Comparison of ENCODE assay signal across 1 cellular context in the genomic region with DNA sequence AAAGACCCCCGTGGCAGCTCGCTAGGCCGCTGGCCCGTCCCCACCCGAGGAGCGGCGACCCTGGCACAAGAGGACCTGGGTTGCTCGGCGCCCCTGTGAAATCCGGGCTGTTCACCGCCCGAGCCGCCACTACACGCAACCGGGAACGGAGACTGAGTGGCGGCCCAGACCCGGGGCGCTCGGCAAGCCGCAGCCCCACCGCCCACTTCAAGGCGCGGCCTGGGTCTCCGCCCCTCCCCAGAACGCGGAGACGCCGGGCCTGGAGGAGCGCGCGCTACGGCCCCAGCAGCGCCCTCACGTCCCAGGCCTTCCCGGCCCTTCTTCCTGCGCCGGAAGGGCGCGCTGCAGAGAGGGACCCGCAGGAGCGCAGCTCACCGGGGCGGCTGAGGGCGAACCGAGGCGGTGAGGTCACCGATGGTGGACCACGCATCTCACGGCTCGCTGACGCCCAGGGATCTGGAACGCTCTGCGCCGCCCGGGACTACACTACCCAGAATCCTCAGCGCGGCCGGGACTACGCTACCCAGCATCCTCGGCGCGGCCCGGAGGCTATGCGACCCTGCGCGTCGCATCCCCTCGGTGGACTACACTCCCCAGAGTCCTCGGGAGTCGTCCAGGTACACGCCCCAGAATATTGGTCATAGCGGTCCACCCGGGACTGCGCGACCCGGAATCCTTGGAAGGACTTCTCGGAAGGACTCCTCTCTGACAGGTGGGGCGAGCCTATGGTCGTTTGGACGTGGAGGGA.
TF ChIP-seq lines count a peak whose summit lies in the region.

ZNF337 (minus strand) TSS at position 470 of the 748 bp plus-strand sequence. CDS start 10,436 bp downstream, outside the sequence.

TF ChIP-seq in HepG2, 621 proteins besides CTCF, POLR2A, EP300 and RAD21 (continued from another document and continues in another):
- TF ChIP-seq SCMH1 (CRISPR knock-in tag; IDR thresholded peaks at IDR 0.05; ENCODE audit: borderline replicate concordance): no peak
- TF ChIP-seq, protein P1, sequence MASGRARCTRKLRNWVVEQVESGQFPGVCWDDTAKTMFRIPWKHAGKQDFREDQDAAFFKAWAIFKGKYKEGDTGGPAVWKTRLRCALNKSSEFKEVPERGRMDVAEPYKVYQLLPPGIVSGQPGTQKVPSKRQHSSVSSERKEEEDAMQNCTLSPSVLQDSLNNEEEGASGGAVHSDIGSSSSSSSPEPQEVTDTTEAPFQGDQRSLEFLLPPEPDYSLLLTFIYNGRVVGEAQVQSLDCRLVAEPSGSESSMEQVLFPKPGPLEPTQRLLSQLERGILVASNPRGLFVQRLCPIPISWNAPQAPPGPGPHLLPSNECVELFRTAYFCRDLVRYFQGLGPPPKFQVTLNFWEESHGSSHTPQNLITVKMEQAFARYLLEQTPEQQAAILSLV (CRISPR knock-in tag; IDR thresholded peaks at IDR 0.05; ENCODE audit: borderline replicate concordance): peak; percentile 100
- no peak for TF ChIP-seq MBD4 (IDR thresholded peaks at IDR 0.05; ENCODE audit: borderline replicate concordance, low read length)
- TF ChIP-seq, protein P2, sequence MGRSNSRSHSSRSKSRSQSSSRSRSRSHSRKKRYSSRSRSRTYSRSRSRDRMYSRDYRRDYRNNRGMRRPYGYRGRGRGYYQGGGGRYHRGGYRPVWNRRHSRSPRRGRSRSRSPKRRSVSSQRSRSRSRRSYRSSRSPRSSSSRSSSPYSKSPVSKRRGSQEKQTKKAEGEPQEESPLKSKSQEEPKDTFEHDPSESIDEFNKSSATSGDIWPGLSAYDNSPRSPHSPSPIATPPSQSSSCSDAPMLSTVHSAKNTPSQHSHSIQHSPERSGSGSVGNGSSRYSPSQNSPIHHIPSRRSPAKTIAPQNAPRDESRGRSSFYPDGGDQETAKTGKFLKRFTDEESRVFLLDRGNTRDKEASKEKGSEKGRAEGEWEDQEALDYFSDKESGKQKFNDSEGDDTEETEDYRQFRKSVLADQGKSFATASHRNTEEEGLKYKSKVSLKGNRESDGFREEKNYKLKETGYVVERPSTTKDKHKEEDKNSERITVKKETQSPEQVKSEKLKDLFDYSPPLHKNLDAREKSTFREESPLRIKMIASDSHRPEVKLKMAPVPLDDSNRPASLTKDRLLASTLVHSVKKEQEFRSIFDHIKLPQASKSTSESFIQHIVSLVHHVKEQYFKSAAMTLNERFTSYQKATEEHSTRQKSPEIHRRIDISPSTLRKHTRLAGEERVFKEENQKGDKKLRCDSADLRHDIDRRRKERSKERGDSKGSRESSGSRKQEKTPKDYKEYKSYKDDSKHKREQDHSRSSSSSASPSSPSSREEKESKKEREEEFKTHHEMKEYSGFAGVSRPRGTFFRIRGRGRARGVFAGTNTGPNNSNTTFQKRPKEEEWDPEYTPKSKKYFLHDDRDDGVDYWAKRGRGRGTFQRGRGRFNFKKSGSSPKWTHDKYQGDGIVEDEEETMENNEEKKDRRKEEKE (IDR thresholded peaks at IDR 0.05): no peak
- TF ChIP-seq RFX5 (IDR thresholded peaks at IDR 0.05; ENCODE audit: low read depth, low read length): peak; percentile 49; the same call in 1 of the 2 replicates
- no peak; the same call in 1 of the 2 replicates for TF ChIP-seq KIAA2018 (CRISPR knock-in tag; IDR thresholded peaks at IDR 0.05; ENCODE audit: borderline replicate concordance)
- TF ChIP-seq ZNF713 (CRISPR knock-in tag; IDR thresholded peaks at IDR 0.05): peak; percentile 97; the same call in 1 of the 2 replicates
- peak; percentile 47; the same call in 1 of the 2 replicates for TF ChIP-seq ZNF232 (CRISPR knock-in tag; IDR thresholded peaks at IDR 0.05; ENCODE audit: borderline replicate concordance)
- TF ChIP-seq, protein P3, sequence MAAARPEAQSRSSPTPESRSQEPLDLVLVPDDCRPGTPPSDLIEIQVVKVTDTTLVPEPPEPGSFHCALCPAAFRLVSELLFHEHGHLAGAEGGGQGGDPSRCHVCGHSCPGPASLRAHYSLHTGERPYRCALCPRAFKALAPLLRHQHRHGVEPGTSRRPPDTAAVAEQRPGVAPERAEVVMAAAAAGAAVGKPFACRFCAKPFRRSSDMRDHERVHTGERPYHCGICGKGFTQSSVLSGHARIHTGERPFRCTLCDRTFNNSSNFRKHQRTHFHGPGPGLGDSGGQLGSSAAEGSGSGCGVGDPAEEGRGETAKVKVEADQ (CRISPR knock-in tag; IDR thresholded peaks at IDR 0.05; ENCODE audit: borderline replicate concordance): peak; percentile 98
- TF ChIP-seq KDM6A (CRISPR knock-in tag; IDR thresholded peaks at IDR 0.05; ENCODE audit: low read depth): no peak
- TF ChIP-seq, protein P4, sequence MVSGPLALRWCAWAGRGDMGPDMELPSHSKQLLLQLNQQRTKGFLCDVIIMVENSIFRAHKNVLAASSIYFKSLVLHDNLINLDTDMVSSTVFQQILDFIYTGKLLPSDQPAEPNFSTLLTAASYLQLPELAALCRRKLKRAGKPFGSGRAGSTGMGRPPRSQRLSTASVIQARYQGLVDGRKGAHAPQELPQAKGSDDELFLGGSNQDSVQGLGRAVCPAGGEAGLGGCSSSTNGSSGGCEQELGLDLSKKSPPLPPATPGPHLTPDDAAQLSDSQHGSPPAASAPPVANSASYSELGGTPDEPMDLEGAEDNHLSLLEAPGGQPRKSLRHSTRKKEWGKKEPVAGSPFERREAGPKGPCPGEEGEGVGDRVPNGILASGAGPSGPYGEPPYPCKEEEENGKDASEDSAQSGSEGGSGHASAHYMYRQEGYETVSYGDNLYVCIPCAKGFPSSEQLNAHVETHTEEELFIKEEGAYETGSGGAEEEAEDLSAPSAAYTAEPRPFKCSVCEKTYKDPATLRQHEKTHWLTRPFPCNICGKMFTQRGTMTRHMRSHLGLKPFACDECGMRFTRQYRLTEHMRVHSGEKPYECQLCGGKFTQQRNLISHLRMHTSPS (CRISPR knock-in tag; IDR thresholded peaks at IDR 0.05; ENCODE audit: low read depth): peak; percentile 77
- no peak; the same call in 1 of the 2 replicates for TF ChIP-seq HINFP (CRISPR knock-in tag; IDR thresholded peaks at IDR 0.05; ENCODE audit: low read depth)
- TF ChIP-seq ZNF883 (CRISPR knock-in tag; IDR thresholded peaks at IDR 0.05; ENCODE audit: not compliant biosample characterization): peak; percentile 100
- TF ChIP-seq ZNF441 (CRISPR knock-in tag; IDR thresholded peaks at IDR 0.05; ENCODE audit: borderline replicate concordance): peak; percentile 91
- TF ChIP-seq ZBTB7A (CRISPR knock-in tag; IDR thresholded peaks at IDR 0.05): peak; percentile 97
- TF ChIP-seq SRSF9 (IDR thresholded peaks at IDR 0.05; ENCODE audit: borderline replicate concordance, insufficient read depth, low read depth, low read length, poor library complexity, severe bottlenecking): no peak
- TF ChIP-seq, protein P5, sequence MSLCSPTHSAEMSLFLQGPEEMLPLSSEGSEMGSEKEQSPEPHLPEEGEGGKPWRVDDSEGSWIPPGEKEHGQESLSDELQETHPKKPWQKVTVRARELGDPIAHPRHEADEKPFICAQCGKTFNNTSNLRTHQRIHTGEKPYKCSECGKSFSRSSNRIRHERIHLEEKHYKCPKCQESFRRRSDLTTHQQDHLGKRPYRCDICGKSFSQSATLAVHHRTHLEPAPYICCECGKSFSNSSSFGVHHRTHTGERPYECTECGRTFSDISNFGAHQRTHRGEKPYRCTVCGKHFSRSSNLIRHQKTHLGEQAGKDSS (CRISPR knock-in tag; IDR thresholded peaks at IDR 0.05; ENCODE audit: borderline replicate concordance, low read depth): peak; percentile 94
- TF ChIP-seq, protein P6, sequence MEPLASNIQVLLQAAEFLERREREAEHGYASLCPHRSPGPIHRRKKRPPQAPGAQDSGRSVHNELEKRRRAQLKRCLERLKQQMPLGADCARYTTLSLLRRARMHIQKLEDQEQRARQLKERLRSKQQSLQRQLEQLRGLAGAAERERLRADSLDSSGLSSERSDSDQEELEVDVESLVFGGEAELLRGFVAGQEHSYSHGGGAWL (CRISPR knock-in tag; IDR thresholded peaks at IDR 0.05): peak; percentile 96; the same call in 1 of the 2 replicates
- peak; percentile 92 for TF ChIP-seq TBL1XR1 (IDR thresholded peaks at IDR 0.05; ENCODE audit: borderline replicate concordance, low read length, partially characterized antibody)
- TF ChIP-seq, protein P7, sequence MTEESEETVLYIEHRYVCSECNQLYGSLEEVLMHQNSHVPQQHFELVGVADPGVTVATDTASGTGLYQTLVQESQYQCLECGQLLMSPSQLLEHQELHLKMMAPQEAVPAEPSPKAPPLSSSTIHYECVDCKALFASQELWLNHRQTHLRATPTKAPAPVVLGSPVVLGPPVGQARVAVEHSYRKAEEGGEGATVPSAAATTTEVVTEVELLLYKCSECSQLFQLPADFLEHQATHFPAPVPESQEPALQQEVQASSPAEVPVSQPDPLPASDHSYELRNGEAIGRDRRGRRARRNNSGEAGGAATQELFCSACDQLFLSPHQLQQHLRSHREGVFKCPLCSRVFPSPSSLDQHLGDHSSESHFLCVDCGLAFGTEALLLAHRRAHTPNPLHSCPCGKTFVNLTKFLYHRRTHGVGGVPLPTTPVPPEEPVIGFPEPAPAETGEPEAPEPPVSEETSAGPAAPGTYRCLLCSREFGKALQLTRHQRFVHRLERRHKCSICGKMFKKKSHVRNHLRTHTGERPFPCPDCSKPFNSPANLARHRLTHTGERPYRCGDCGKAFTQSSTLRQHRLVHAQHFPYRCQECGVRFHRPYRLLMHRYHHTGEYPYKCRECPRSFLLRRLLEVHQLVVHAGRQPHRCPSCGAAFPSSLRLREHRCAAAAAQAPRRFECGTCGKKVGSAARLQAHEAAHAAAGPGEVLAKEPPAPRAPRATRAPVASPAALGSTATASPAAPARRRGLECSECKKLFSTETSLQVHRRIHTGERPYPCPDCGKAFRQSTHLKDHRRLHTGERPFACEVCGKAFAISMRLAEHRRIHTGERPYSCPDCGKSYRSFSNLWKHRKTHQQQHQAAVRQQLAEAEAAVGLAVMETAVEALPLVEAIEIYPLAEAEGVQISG (CRISPR knock-in tag; IDR thresholded peaks at IDR 0.05): peak; percentile 97
- TF ChIP-seq ZNF343 (CRISPR knock-in tag; IDR thresholded peaks at IDR 0.05): no peak; the same call in none of the 2 replicates
- no peak; the same call in 1 of the 2 replicates for TF ChIP-seq ZNF629 (CRISPR knock-in tag; conservative IDR thresholded peaks at IDR 0.05)
- TF ChIP-seq, protein P8, sequence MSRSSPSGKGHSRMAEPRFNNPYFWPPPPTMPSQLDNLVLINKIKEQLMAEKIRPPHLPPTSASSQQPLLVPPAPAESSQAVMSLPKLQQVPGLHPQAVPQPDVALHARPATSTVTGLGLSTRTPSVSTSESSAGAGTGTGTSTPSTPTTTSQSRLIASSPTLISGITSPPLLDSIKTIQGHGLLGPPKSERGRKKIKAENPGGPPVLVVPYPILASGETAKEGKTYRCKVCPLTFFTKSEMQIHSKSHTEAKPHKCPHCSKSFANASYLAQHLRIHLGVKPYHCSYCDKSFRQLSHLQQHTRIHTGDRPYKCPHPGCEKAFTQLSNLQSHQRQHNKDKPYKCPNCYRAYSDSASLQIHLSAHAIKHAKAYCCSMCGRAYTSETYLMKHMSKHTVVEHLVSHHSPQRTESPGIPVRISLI (CRISPR knock-in tag; IDR thresholded peaks at IDR 0.05; ENCODE audit: borderline replicate concordance): no peak; the same call in 1 of the 2 replicates
- no peak for TF ChIP-seq CENPX (CRISPR knock-in tag; IDR thresholded peaks at IDR 0.05)
- no peak for TF ChIP-seq HOXA7 (CRISPR knock-in tag; IDR thresholded peaks at IDR 0.05)
- no peak for TF ChIP-seq ZNF24 (IDR thresholded peaks at IDR 0.05)
- TF ChIP-seq ERF (CRISPR knock-in tag; IDR thresholded peaks at IDR 0.05): peak; percentile 98
